Comparison of ENCODE assay signal across 8 cellular contexts in genomic region chr3:11236588-11237461, GRCh38. TPM values are rescaled to one million over a fixed set of nuclear protein-coding genes. Genes with fewer than 3 reads are reported as not detected.
A peak's percentile ranks its signal among the peaks of the same experiment; 100 is the strongest.
DNase-seq lines count a peak whose midpoint lies in the region; ATAC-seq and TF ChIP-seq lines count a peak whose summit lies in the region.

No MANE protein-coding gene starts in this region.

- H3K36me3 Mint-ChIP-seq in naive thymus-derived CD8-positive, alpha-beta T cell: no peaks in the 10 kb centered on the region
- peaks cover 4% of the 10 kb centered on the region for H3K36me3 Mint-ChIP-seq in stimulated activated naive CD8-positive, alpha-beta T cell treated with anti-CD3 and anti-CD28 coated beads, Interleukin-15, Interleukin-2, amounts not matched to agents 100 ng/mL and 50 ng/mL, for 24 hours (ENCODE audit: low read depth)

- ATAC-seq in GM21825 (IDR thresholded peaks at IDR 0.05; ENCODE audit: unreplicated experiment) (peak; percentile 57), GM21528 (IDR thresholded peaks at IDR 0.05; ENCODE audit: low FRiP score, unreplicated experiment) (no peak)
- peak; percentile 57 to 75 for ATAC-seq in naive thymus-derived CD8-positive, alpha-beta T cell

- H3K4me1 Mint-ChIP-seq in naive thymus-derived CD8-positive, alpha-beta T cell: peaks cover 0 to 2% (median 0%) of the 10 kb centered on the region in 4 donors
- peaks cover 50% of the 10 kb centered on the region for H3K4me1 Mint-ChIP-seq in stimulated activated naive CD8-positive, alpha-beta T cell treated with anti-CD3 and anti-CD28 coated beads, Interleukin-15, Interleukin-2, amounts not matched to agents 100 ng/mL and 50 ng/mL, for 24 hours (ENCODE audit: low read depth)

- H3K27ac Mint-ChIP-seq in naive thymus-derived CD8-positive, alpha-beta T cell: no peak overlapping the region
- H3K27ac Mint-ChIP-seq in stimulated activated naive CD8-positive, alpha-beta T cell treated with anti-CD3 and anti-CD28 coated beads, Interleukin-15, Interleukin-2, amounts not matched to agents 100 ng/mL and 50 ng/mL, for 24 hours: peak overlapping the region; percentile 41

- H3K9me3 Mint-ChIP-seq in naive thymus-derived CD8-positive, alpha-beta T cell: peaks cover 0 to 2% (median 0%) of the 10 kb centered on the region in 9 donors
- H3K9me3 Mint-ChIP-seq in stimulated activated naive CD8-positive, alpha-beta T cell treated with anti-CD3 and anti-CD28 coated beads, Interleukin-15, Interleukin-2, amounts not matched to agents 100 ng/mL and 50 ng/mL, for 24 hours: peaks cover 8% of the 10 kb centered on the region

- no peak overlapping the region for H3K4me3 Mint-ChIP-seq in naive thymus-derived CD8-positive, alpha-beta T cell
- no peak overlapping the region for H3K4me3 Mint-ChIP-seq in stimulated activated naive CD8-positive, alpha-beta T cell treated with anti-CD3 and anti-CD28 coated beads, Interleukin-15, Interleukin-2, amounts not matched to agents 100 ng/mL and 50 ng/mL, for 24 hours

- peaks cover 0 to 5% (median 2%) of the 10 kb centered on the region in 5 donors for H3K27me3 Mint-ChIP-seq in naive thymus-derived CD8-positive, alpha-beta T cell
- peaks cover 28% of the 10 kb centered on the region for H3K27me3 Mint-ChIP-seq in stimulated activated naive CD8-positive, alpha-beta T cell treated with anti-CD3 and anti-CD28 coated beads, Interleukin-15, Interleukin-2, amounts not matched to agents 100 ng/mL and 50 ng/mL, for 24 hours

- peak; percentile 92 for TF ChIP-seq CTCF in C4-2B (conservative IDR thresholded peaks at IDR 0.05)

- H3K27ac ChIP-seq in C4-2B: no peak overlapping the region
- peak overlapping the region; percentile 96 for H3K27ac ChIP-seq in epithelial cell of prostate

- POLR2A ChIA-PET in naive thymus-derived CD8-positive, alpha-beta T cell (lab: Charles Lee): no interaction called here

- DNase-seq in NCI-H460 (ENCODE audit: extremely low read depth, low read depth): peak; percentile 44
- peak; percentile 55 to 68 for DNase-seq in activated CD8-positive, alpha-beta memory T cell treated with anti-CD3 and anti-CD28 coated beads for 4 hours (ENCODE audit: low read depth in 2 of 2)
- no peak for DNase-seq in epithelial cell of prostate (ENCODE audit: low read depth, low spot score)
- peak; percentile 56 to 86 (median 72) for DNase-seq in naive thymus-derived CD8-positive, alpha-beta T cell

RNA-seq across cellular contexts. Expression of gene ATG7, which starts 35.4 kb away (rescaled TPM):
- total RNA-seq in NCI-H460 (2014; rRNA removed; shearing (Covaris generic)): 22.1 and 31.9 TPM in 2 replicates
- 35.5 and 39.2 TPM in 2 replicates for polyA plus RNA-seq in NCI-H460 (2014; cell fraction: nucleus; rRNA removed)
- 10 to 100 TPM; 28.6 to 28.7 TPM for total RNA-seq in naive thymus-derived CD8-positive, alpha-beta T cell
- polyA plus RNA-seq in naive thymus-derived CD8-positive, alpha-beta T cell: 10 to 100 TPM in 2 of 3 donors, 1 to 10 TPM in 1; 6.0 to 15.3 (median 10.3) TPM
